Comparison of ENCODE assay signal across 8 cellular contexts in genomic region chr1:51519048-51519856, GRCh38. TPM values are rescaled to one million over a fixed set of nuclear protein-coding genes. Genes with fewer than 3 reads are reported as not detected.
DNase-seq lines count a peak whose midpoint lies in the region; ATAC-seq and TF ChIP-seq lines count a peak whose summit lies in the region.

TSS of gene EPS15 (minus strand) at chr1:51519266. CDS start at chr1:51519231, 35 bp downstream.

- TF ChIP-seq CTCF in CD8-positive, alpha-beta T cell (IDR thresholded peaks at IDR 0.05): no peak
- TF ChIP-seq CTCF in HL-60 (IDR thresholded peaks at IDR 0.05; ENCODE audit: insufficient read depth, low read length): no peak
- no peak for TF ChIP-seq CTCF in OCI-LY1 (IDR thresholded peaks at IDR 0.05; ENCODE audit: low read length)
- TF ChIP-seq CTCF in endothelial cell (IDR thresholded peaks at IDR 0.05; ENCODE audit: unreplicated experiment): no peak
- no peak for TF ChIP-seq CTCF in mesothelial cell of epicardium (IDR thresholded peaks at IDR 0.05; ENCODE audit: unreplicated experiment)

- H3K27ac Mint-ChIP-seq in CD8-positive, alpha-beta T cell: peak within 1 kb of the TSS; percentile 93
- H3K27ac Mint-ChIP-seq in endothelial cell (ENCODE audit: unreplicated experiment) (peak within 1 kb of the TSS; percentile 97), mesothelial cell of epicardium (peak within 1 kb of the TSS; percentile 91)

- no peaks in the 10 kb centered on the region for H3K9me3 Mint-ChIP-seq in CD8-positive, alpha-beta T cell
- H3K9me3 Mint-ChIP-seq in endothelial cell (ENCODE audit: unreplicated experiment): no peaks in the 10 kb centered on the region
- no peaks in the 10 kb centered on the region for H3K9me3 Mint-ChIP-seq in mesothelial cell of epicardium

- H3K27me3 ChIP-seq in CD8-positive, alpha-beta T cell (ENCODE audit: insufficient read depth, low read length): no peaks in the 10 kb centered on the region
- H3K27me3 ChIP-seq in HL-60 (ENCODE audit: insufficient read depth, poor library complexity, severe bottlenecking) (no peaks in the 10 kb centered on the region), OCI-LY1 (ENCODE audit: insufficient read depth, low read length) (no peaks in the 10 kb centered on the region)

- H3K36me3 ChIP-seq in CD8-positive, alpha-beta T cell (ENCODE audit: insufficient read depth, low read length): no peaks in the 10 kb centered on the region
- H3K36me3 ChIP-seq in OCI-LY1 (ENCODE audit: insufficient read depth, low read length): peaks cover 8% of the 10 kb centered on the region; the same call in 1 of the 2 replicates

- no peaks in the 10 kb centered on the region for H3K9me3 ChIP-seq in CD8-positive, alpha-beta T cell (ENCODE audit: low read length)
- no peaks in the 10 kb centered on the region for H3K9me3 ChIP-seq in OCI-LY1 (ENCODE audit: low read length)

- no peaks in the 10 kb centered on the region for H3K27me3 Mint-ChIP-seq in CD8-positive, alpha-beta T cell (ENCODE audit: low read depth)
- peaks cover 6% of the 10 kb centered on the region for H3K27me3 Mint-ChIP-seq in endothelial cell (ENCODE audit: unreplicated experiment)
- no peaks in the 10 kb centered on the region for H3K27me3 Mint-ChIP-seq in mesothelial cell of epicardium (ENCODE audit: low read depth)

- POLR2A ChIA-PET in CD8-positive, alpha-beta T cell (lab: Charles Lee): interaction anchor here (1.4 to 1.5 kb wide), 2 partner anchors 11 to 16 kb away, joined by 3 to 5 read pairs; no protein-coding TSS in a partner anchor

- peak within 1 kb of the TSS; percentile 94 for H3K4me3 Mint-ChIP-seq in CD8-positive, alpha-beta T cell
- H3K4me3 Mint-ChIP-seq in endothelial cell (ENCODE audit: unreplicated experiment) (peak within 1 kb of the TSS; percentile 96), mesothelial cell of epicardium (peak within 1 kb of the TSS; percentile 85)

- peaks cover 57% of the 10 kb centered on the region for H3K4me1 Mint-ChIP-seq in CD8-positive, alpha-beta T cell (ENCODE audit: low read depth)
- H3K4me1 Mint-ChIP-seq in endothelial cell (ENCODE audit: unreplicated experiment) (peaks cover 42% of the 10 kb centered on the region), mesothelial cell of epicardium (peaks cover 33% of the 10 kb centered on the region)

- ATAC-seq in CD8-positive, alpha-beta T cell: peak; percentile 65
- peak; percentile 48 for ATAC-seq in GM19452 (IDR thresholded peaks at IDR 0.05; ENCODE audit: unreplicated experiment)

- DNase-seq in CD8-positive, alpha-beta T cell: peak; percentile 70 to 89 (median 83)
- DNase-seq in HL-60 (ENCODE audit: low read depth in 1 of 2, low spot score in 1 of 2) (peak; percentile 60 to 88), activated T-cell treated with anti-CD3 and anti-CD28 coated beads for 1 hour (ENCODE audit: low read depth) (peak; percentile 78), endothelial cell (ENCODE audit: low spot score) (peak; percentile 93), mesothelial cell of epicardium (ENCODE audit: low spot score in 2 of 2, unreplicated experiment in 2 of 2) (peak; percentile 67 to 76)
- DNase-seq in stimulated activated CD8-positive, alpha-beta memory T cell treated with anti-CD3 and anti-CD28 coated beads, Interleukin-15, amount 100 ng/mL, for 4 hours (ENCODE audit: low read depth in 2 of 2): peak; percentile 71 to 73

- H4K20me1 ChIP-seq in OCI-LY1 (ENCODE audit: insufficient read depth, low read length): no peaks in the 10 kb centered on the region

- H3K79me2 ChIP-seq in OCI-LY1 (ENCODE audit: insufficient read depth, low read length): peaks cover 43% of the 10 kb centered on the region

- H2AFZ ChIP-seq in OCI-LY1 (ENCODE audit: low read length): no peak within 1 kb of the TSS

- H3K9me2 ChIP-seq in OCI-LY1 (ENCODE audit: low read depth, low read length): no peaks in the 10 kb centered on the region

- peaks cover 7% of the 10 kb centered on the region for H3K36me3 Mint-ChIP-seq in CD8-positive, alpha-beta T cell
- H3K36me3 Mint-ChIP-seq in endothelial cell (ENCODE audit: low read depth, unreplicated experiment) (peaks cover 17% of the 10 kb centered on the region), mesothelial cell of epicardium (no peaks in the 10 kb centered on the region)

- H3K4me3 ChIP-seq in CD8-positive, alpha-beta T cell (ENCODE audit: low read depth, low read length): peak within 1 kb of the TSS; percentile 76
- H3K4me3 ChIP-seq in HL-60 (replicated peaks; ENCODE audit: insufficient read depth, low read length) (peak within 1 kb of the TSS; percentile 70), OCI-LY1 (ENCODE audit: low read depth, low read length, poor library complexity, severe bottlenecking) (peak within 1 kb of the TSS; percentile 94)

- H3K4me1 ChIP-seq in CD8-positive, alpha-beta T cell (ENCODE audit: insufficient read depth, low read length): peaks cover 38% of the 10 kb centered on the region
- H3K4me1 ChIP-seq in OCI-LY1 (ENCODE audit: insufficient read depth, low read length, severe bottlenecking): peaks cover 62% of the 10 kb centered on the region

- CTCF ChIA-PET in CD8-positive, alpha-beta T cell (lab: Charles Lee): no interaction called here

- H3F3A ChIP-seq in OCI-LY1 (ENCODE audit: insufficient read depth, low read length): 0 out of 2 replicates have a peak, but pooled peaks cover 6% of the 10 kb centered on the region

- intact Hi-C loops in CD8-positive, alpha-beta T cell (cut with DNase I, micrococcal nuclease): loop anchor here (2.0 to 10.0 kb wide), 10 partner anchors 98 to 1208 kb away; partner anchors contain the start of genes NRDC (in 2 of the 2), RNF11 (in 2 of the 2), CC2D1B (in 1 of the 2) and CDKN2C (in 1 of the 2)

- H3K4me2 ChIP-seq in OCI-LY1 (ENCODE audit: low read length): peak within 1 kb of the TSS; percentile 82

- H3K9ac ChIP-seq in OCI-LY1 (ENCODE audit: low read length): peak within 1 kb of the TSS; percentile 98

- H3K27ac ChIP-seq in CD8-positive, alpha-beta T cell (ENCODE audit: low read depth, low read length): peak within 1 kb of the TSS; percentile 47
- peak within 1 kb of the TSS; percentile 83 for H3K27ac ChIP-seq in HL-60 (replicated peaks)
- H3K27ac ChIP-seq in OCI-LY1 (ENCODE audit: low read depth, low read length, poor library complexity, severe bottlenecking): peak within 1 kb of the TSS; percentile 89

RNA-seq across cellular contexts. Expression of gene EPS15, which starts in this region (rescaled TPM):
- 10 to 100 TPM; 49.9 to 52.2 TPM for total RNA-seq in CD8-positive, alpha-beta T cell
- total RNA-seq in endothelial cell (ENCODE audit: unreplicated experiment): 120 TPM
- 50.3 to 53.4 TPM (median 52.5 TPM) in 3 replicates for total RNA-seq in mesothelial cell of epicardium

Comparison
In these comparisons a context has a peak if more than half of its experiments do, and no peak if none do; other contexts are left out.
1. Peak in every context shown above with its lines: DNase-seq, ATAC-seq, H3K4me3 ChIP-seq and H3K27ac ChIP-seq.